8 cellular contexts compared by ENCODE assay signal in the genomic region with DNA sequence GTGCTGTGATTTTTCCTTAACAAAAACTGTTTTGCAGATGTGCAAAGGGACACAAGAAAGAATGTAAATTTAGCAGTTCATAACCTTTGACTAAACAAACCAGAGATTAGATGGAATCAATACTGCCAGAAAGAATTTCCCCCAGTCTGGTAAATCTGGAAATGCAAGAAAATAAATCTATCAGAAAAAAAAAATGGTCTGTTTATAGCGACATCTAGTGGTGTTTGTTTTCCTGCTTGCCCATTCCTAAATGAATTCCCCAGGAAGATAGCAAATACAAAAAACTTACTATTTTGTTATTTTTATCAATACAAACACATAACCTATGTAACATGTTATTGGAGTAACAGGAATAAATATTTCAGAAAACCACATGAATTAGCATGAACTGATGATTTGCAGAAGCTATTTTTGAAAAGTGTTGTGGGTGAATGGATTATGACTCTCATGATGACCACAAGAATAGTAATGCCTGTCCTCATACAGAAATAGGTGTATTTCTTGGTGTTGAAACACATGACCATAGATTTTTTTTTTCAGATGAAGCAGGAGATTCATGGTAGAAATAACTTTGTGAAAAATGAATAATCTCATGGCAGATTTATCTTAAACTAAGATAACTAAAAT.
DNase-seq lines count a peak whose midpoint lies in the region; ATAC-seq, FAIRE-seq and TF ChIP-seq lines count a peak whose summit lies in the region.

No MANE protein-coding gene starts in this region.

- ATAC-seq in foreskin keratinocyte (no peak), thoracic aorta (ENCODE audit: insufficient number of reproducible peaks, low FRiP score, low read depth) (no peak), HG02678 (IDR thresholded peaks at IDR 0.05; ENCODE audit: unreplicated experiment) (no peak)

- H3K4me3 ChIP-seq in A673 (ENCODE audit: low read depth, low read length, poor library complexity, severe bottlenecking) (no peak overlapping the region), thoracic aorta (no peak overlapping the region)

- POLR2A ChIA-PET in A673 (lab: Charles Lee; ENCODE audit: low non-redundant PET), result no interaction called here

- H3K9me3 ChIP-seq in A673 (ENCODE audit: low read depth, low read length, poor library complexity, severe bottlenecking), result no peaks in the 10 kb centered on the region
- H3K9me3 ChIP-seq in thoracic aorta, result no peaks in the 10 kb centered on the region

- CTCF ChIA-PET in A673 (lab: Charles Lee), result interaction anchor here (0.6 kb wide), 1 partner anchor 1639 kb away, joined by 3 read pairs; no protein-coding TSS in a partner anchor

- H3K4me1 ChIP-seq in A673 (ENCODE audit: insufficient read depth, low read length, poor library complexity, severe bottlenecking), result no peaks in the 10 kb centered on the region
- H3K4me1 ChIP-seq in foreskin keratinocyte, result no peaks in the 10 kb centered on the region
- H3K4me1 ChIP-seq in thoracic aorta (ENCODE audit: control insufficient read depth in 1 of 2, low read depth in 2 of 2), result no peaks in the 10 kb centered on the region

- H3K27ac ChIP-seq in A673 (ENCODE audit: low read depth, low read length, poor library complexity, severe bottlenecking) (no peak overlapping the region), foreskin keratinocyte (no peak overlapping the region), thoracic aorta (no peak overlapping the region)

- intact Hi-C loops in A673 (cut with micrococcal nuclease; ENCODE audit: unreplicated experiment), result loop anchor here (2.0 to 5.0 kb wide), 4 partner anchors 182 to 1642 kb away; no protein-coding TSS in a partner anchor

- BruUV-seq in A673 (replicated peaks; lab: Mats Ljungman, UMichigan), result no TSS peak

- FAIRE-seq in GM19239 (lab: Jason Lieb, UNC) (no peak), H54 (lab: Jason Lieb, UNC) (no peak)

- H3K36me3 ChIP-seq in A673 (ENCODE audit: insufficient read depth, low read length, poor library complexity, severe bottlenecking) (no peaks in the 10 kb centered on the region), thoracic aorta (no peaks in the 10 kb centered on the region)

- H3K27me3 ChIP-seq in A673 (replicated peaks; ENCODE audit: insufficient read depth, low read depth, low read length, poor library complexity) (no peaks in the 10 kb centered on the region), foreskin keratinocyte (no peaks in the 10 kb centered on the region), thoracic aorta (replicated peaks; ENCODE audit: insufficient read depth) (no peaks in the 10 kb centered on the region)

- TF ChIP-seq CTCF in A673 (conservative IDR thresholded peaks at IDR 0.05; ENCODE audit: low read depth, low read length), result peak; percentile 68
- TF ChIP-seq CTCF in foreskin keratinocyte (conservative IDR thresholded peaks at IDR 0.05), result peak; percentile 73
- peak; percentile 31 for TF ChIP-seq CTCF in thoracic aorta (IDR thresholded peaks at IDR 0.05)

- DNase-seq in A673 (ENCODE audit: low spot score), result peak; percentile 33
- DNase-seq in GM19239 (ENCODE audit: insufficient read length, low spot score), result peak; percentile 1
- peak; percentile 11 for DNase-seq in RPMI7951 (ENCODE audit: low read depth)
- peak in 1 of 2 donors; percentile 23 for DNase-seq in foreskin keratinocyte
- DNase-seq in thoracic aorta (ENCODE audit: low spot score), result no peak
- DNase-seq in H54 (ENCODE audit: insufficient read length, low spot score), result no peak
- DNase-seq in activated gamma-delta T cell treated with Interleukin-2 at 50 U/mL for 16 hours, result no peak

- no peak for TF ChIP-seq POLR2A in H54 (IDR thresholded peaks at IDR 0.05; ENCODE audit: low read depth, low read length)

Comparison
In these comparisons a context has a peak if more than half of its experiments do, and no peak if none do; other contexts are left out.
1. DNase-seq: peak in A673 (single experiment), GM19239 (single experiment) and RPMI7951 (single experiment); none in thoracic aorta (single experiment), H54 (single experiment) and activated gamma-delta T cell treated with Interleukin-2 at 50 U/mL for 16 hours (single experiment).
2. Peak in every context shown above with its lines, with median percentiles within 50 percentile points of each other: CTCF ChIP-seq.